Comparison of ENCODE assay signal across 12 cellular contexts in genomic region chr3:140292684-140293083, GRCh38.
A peak's percentile ranks its signal among the peaks of the same experiment; 100 is the strongest.
DNase-seq lines count a peak whose midpoint lies in the region; ATAC-seq, FAIRE-seq and TF ChIP-seq lines count a peak whose summit lies in the region.
"Had no signal": no experiment of that assay in that cellular context is flagged by ENCODE, and none has a peak within 500 bp of the region (broad histone marks: within the 10 kb centered on the region; RNA-seq: fewer than 3 reads in every experiment).

No MANE protein-coding gene starts in this region.

- no peaks in the 10 kb centered on the region for H3K27me3 ChIP-seq in colonic mucosa
- H3K27me3 ChIP-seq: sigmoid colon had no signal

- no peaks in the 10 kb centered on the region for H3K4me1 ChIP-seq in colonic mucosa
- H3K4me1 ChIP-seq: sigmoid colon had no signal

- H3K36me3 ChIP-seq in colonic mucosa: no peaks in the 10 kb centered on the region
- H3K36me3 ChIP-seq: sigmoid colon had no signal

- no peaks in the 10 kb centered on the region for H3K9me3 ChIP-seq in colonic mucosa
- H3K9me3 ChIP-seq: sigmoid colon had no signal

- no peak overlapping the region for H3K27ac ChIP-seq in colonic mucosa
- H3K27ac ChIP-seq: sigmoid colon had no signal

- no peak for FAIRE-seq in HTR-8/SVneo (lab: Jason Lieb, UNC)

- TF ChIP-seq CTCF in colonic mucosa (IDR thresholded peaks at IDR 0.05): no peak

- H3K4me3 ChIP-seq in colonic mucosa: no peak overlapping the region
- H3K4me3 ChIP-seq: sigmoid colon had no signal

- no peak for ATAC-seq in GM21390 (IDR thresholded peaks at IDR 0.05; ENCODE audit: unreplicated experiment)
- ATAC-seq in HG02852 (IDR thresholded peaks at IDR 0.05; ENCODE audit: unreplicated experiment): no peak

- DNase-seq in A172 (ENCODE audit: low spot score) (peak; percentile 93), LoVo (ENCODE audit: low spot score) (peak; percentile 8), colonic mucosa (peak; percentile 19), kidney tubule cell (ENCODE audit: low spot score) (peak; percentile 94), HTR-8/SVneo (ENCODE audit: insufficient read length, low spot score) (no peak)
- DNase-seq in central memory CD4-positive, alpha-beta T cell: no peak
- DNase-seq: activated CD4-positive, alpha-beta T cell treated with anti-CD3 and anti-CD28 coated beads for 4 hours; NCI-H2171; sigmoid colon; stimulated activated CD8-positive, alpha-beta memory T cell treated with anti-CD3 and anti-CD28 coated beads, Interleukin-4, amount 100 ng/mL, for 48 hours had no signal

- intact Hi-C loops in colonic mucosa (cut with DNase I): no loop called here

- H3K9ac ChIP-seq in colonic mucosa (ENCODE audit: low read depth in 2 of 2, low read length in 2 of 2): no peak overlapping the region

Comparison
In these comparisons a context has a peak if more than half of its experiments do, and no peak if none do; other contexts are left out.
1. DNase-seq: peak in A172 (single experiment), LoVo (single experiment), colonic mucosa (single experiment) and kidney tubule cell (single experiment); none in HTR-8/SVneo (single experiment) and central memory CD4-positive, alpha-beta T cell (single experiment).